13 cellular contexts compared by ENCODE assay signal in the genomic region with DNA sequence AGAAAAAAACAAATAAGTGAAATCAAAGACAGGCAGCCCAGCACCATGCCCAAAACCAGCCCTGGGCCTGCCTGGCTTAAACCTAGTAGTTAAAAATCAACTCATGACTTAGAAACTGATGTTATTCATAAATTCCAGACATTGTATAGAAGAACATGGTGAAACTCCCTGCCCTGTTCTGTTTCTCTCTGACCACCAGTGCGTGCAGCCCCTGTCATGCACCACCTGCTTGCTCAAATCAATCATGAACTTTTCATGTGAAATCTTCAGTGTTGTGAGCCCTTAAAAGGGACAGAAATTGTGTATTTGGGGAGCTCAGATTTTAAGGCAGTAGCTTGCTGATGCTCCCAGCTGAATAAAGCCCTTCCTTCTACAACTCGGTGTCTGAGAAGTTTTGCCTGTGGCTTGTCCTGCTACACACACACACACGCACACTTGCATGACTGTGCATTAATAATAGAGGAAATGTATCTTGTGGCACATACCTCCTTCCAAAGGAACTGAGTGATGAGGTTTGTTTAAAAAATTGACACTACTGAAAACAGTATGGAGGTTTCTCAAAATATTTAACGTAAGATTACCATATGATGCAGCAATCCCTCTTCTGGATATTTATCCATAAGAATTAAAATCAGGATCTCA. TPM values are rescaled to one million over a fixed set of nuclear protein-coding genes. Genes with fewer than 3 reads are reported as not detected.
DNase-seq lines count a peak whose midpoint lies in the region; ATAC-seq and TF ChIP-seq lines count a peak whose summit lies in the region.
"Had no signal": no experiment of that assay in that cellular context is flagged by ENCODE, and none has a peak within 500 bp of the region (broad histone marks: within the 10 kb centered on the region; RNA-seq: fewer than 3 reads in every experiment).

No MANE protein-coding gene starts in this region.

- peak; percentile 42 for ATAC-seq in HG03354 (IDR thresholded peaks at IDR 0.05; ENCODE audit: poor library complexity, severe bottlenecking, unreplicated experiment)
- no peak for ATAC-seq in HG02588 (IDR thresholded peaks at IDR 0.05; ENCODE audit: unreplicated experiment)
- ATAC-seq: activated T-cell treated with anti-CD3 and anti-CD28 coated beads, Interleukin-2, amount 50 U/mL, for 4 hours had no signal

- peak overlapping the region; percentile 94 for H3K27ac Mint-ChIP-seq in chondrocyte (ENCODE audit: unreplicated experiment)
- H3K27ac Mint-ChIP-seq: dendritic cell treated with granulocyte-macrophage colony-stimulating factor and Interleukin-4, amounts not matched to agents 40 ng/mL and 50 ng/mL, for 4 days had no signal

- no peaks in the 10 kb centered on the region for H3K27me3 Mint-ChIP-seq in chondrocyte (ENCODE audit: low read depth)
- H3K27me3 Mint-ChIP-seq: dendritic cell treated with granulocyte-macrophage colony-stimulating factor and Interleukin-4, amounts not matched to agents 40 ng/mL and 50 ng/mL, for 4 days had no signal

- H3K4me3 ChIP-seq in mesodermal cell (ENCODE audit: extremely low read depth, insufficient read depth, low read length, poor library complexity, severe bottlenecking), result no peak overlapping the region
- H3K4me3 ChIP-seq: tibial artery had no signal

- no peaks in the 10 kb centered on the region for H3K36me3 ChIP-seq in mesodermal cell (ENCODE audit: control insufficient read depth, insufficient read depth, low read length)
- H3K36me3 ChIP-seq: tibial artery had no signal

- in situ Hi-C loops in ACHN (cut with HindIII; ENCODE audit: low pct_ligation_motif_present, low pct_unique_long_range_greater_than_20kb, low sequenced_read_pairs), result no loop called here

- H3K4me1 ChIP-seq in mesodermal cell (ENCODE audit: control insufficient read depth, insufficient read depth, low read length, poor library complexity, severe bottlenecking), result peaks cover 12% of the 10 kb centered on the region
- H3K4me1 ChIP-seq: tibial artery had no signal

- 40 to 86% methylated on average over 1 of the region's 4 CpGs for WGBS in mesodermal cell (ENCODE audit: insufficient coverage in 2 of 2), 2 experiments

- H3K36me3 Mint-ChIP-seq in chondrocyte (ENCODE audit: low read depth), result no peaks in the 10 kb centered on the region

- no peaks in the 10 kb centered on the region for H3K9me3 Mint-ChIP-seq in chondrocyte (ENCODE audit: low read depth)
- H3K9me3 Mint-ChIP-seq: activated T-cell treated with anti-CD3 and anti-CD28 coated beads, Interleukin-2, amount 50 U/mL, for 4 hours; dendritic cell treated with granulocyte-macrophage colony-stimulating factor and Interleukin-4, amounts not matched to agents 40 ng/mL and 50 ng/mL, for 4 days had no signal

- peak overlapping the region; percentile 44 for H3K27ac ChIP-seq in mesodermal cell (ENCODE audit: low read depth, low read length, severe bottlenecking)
- H3K27ac ChIP-seq: tibial artery had no signal

- H3K4me3 Mint-ChIP-seq in chondrocyte (ENCODE audit: unreplicated experiment), result peak overlapping the region; percentile 24
- H3K4me3 Mint-ChIP-seq: activated T-cell treated with anti-CD3 and anti-CD28 coated beads, Interleukin-2, amount 50 U/mL, for 4 hours; dendritic cell treated with granulocyte-macrophage colony-stimulating factor and Interleukin-4, amounts not matched to agents 40 ng/mL and 50 ng/mL, for 4 days had no signal

- DNase-seq in ACHN (peak; percentile 84), chondrocyte (ENCODE audit: low spot score) (no peak), globus pallidus (ENCODE audit: low spot score) (no peak), SKM-1 (lab: John Stamatoyannopoulos, UW; ENCODE audit: unreplicated experiment) (no peak), NCI-H82 (lab: John Stamatoyannopoulos, UW) (no peak)
- DNase-seq: activated T-cell treated with anti-CD3 and anti-CD28 coated beads, Interleukin-2, amount 50 U/mL, for 4 hours; islet precursor cell; stimulated activated CD4-positive, alpha-beta T cell treated with anti-CD3 and anti-CD28 coated beads, Interleukin-15, amount 100 ng/mL, for 24 hours; tibial artery had no signal

- no peak for TF ChIP-seq CTCF in chondrocyte (IDR thresholded peaks at IDR 0.05)

- H3K4me1 Mint-ChIP-seq in chondrocyte (ENCODE audit: low read depth), result peaks cover 44% of the 10 kb centered on the region

- no peaks in the 10 kb centered on the region for H3K9me3 ChIP-seq in mesodermal cell (ENCODE audit: control insufficient read depth, low read length)
- H3K9me3 ChIP-seq: tibial artery had no signal

RNA-seq across cellular contexts. Expression of a gene that starts 39.2 kb away (rescaled TPM):
- total RNA-seq in chondrocyte, result 2.4 to 7.1 TPM (median 6.5 TPM) in 3 replicates
- not detected for polyA plus RNA-seq in mesodermal cell (2013, experiment 1 of 2)
- not detected for polyA plus RNA-seq in mesodermal cell (2013, experiment 2 of 2)
